In the genomic region with DNA sequence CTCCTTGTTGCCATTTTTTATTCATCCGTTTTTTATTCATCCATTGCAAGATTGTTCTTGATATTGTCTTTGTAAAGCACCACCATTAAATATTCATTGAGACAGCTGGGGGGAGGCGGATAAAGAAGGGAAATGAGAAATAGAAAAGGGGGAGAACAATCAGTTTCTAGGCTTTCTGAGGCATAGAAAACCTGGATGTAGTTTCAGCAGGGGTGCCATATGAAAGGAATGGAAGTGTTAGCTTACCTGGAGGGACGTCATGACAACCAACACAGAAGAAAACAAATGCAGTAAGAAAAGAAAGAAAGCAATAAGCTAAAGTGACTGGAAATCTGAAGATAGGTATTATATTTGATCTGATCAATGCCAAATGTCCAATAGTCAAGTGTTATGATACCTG, we compare ENCODE assay signal across 19 cellular contexts.
DNase-seq lines count a peak whose midpoint lies in the region; ATAC-seq and TF ChIP-seq lines count a peak whose summit lies in the region.
"Had no signal": no experiment of that assay in that cellular context is flagged by ENCODE, and none has a peak within 500 bp of the region (broad histone marks: within the 10 kb centered on the region; RNA-seq: fewer than 3 reads in every experiment).

No MANE protein-coding gene starts in this region.

- POLR2A ChIA-PET in WTC11 (lab: Charles Lee) = no interaction called here

- H3K4me3 Mint-ChIP-seq in GM23338 = no peak overlapping the region
- H3K4me3 Mint-ChIP-seq in WTC11 = no peak overlapping the region
- H3K4me3 Mint-ChIP-seq: CD4-positive, alpha-beta T cell had no signal

- no peaks in the 10 kb centered on the region for H4K20me1 ChIP-seq in GM23338 (replicated peaks; ENCODE audit: insufficient read depth)

- H3K36me3 ChIP-seq in GM23338 (ENCODE audit: insufficient read depth) (no peaks in the 10 kb centered on the region), iPS-18a (ENCODE audit: control insufficient read depth, low read depth, low read length) (no peaks in the 10 kb centered on the region), sigmoid colon (no peaks in the 10 kb centered on the region)

- peak overlapping the region; percentile 53 for H3K9ac ChIP-seq in iPS-18a (ENCODE audit: low read length)

- no peak overlapping the region for H2AFZ ChIP-seq in GM23338

- no peak overlapping the region for H3K27ac ChIP-seq in GM23338 (ENCODE audit: low read depth)
- no peak overlapping the region for H3K27ac ChIP-seq in iPS-18a (ENCODE audit: low read length)
- H3K27ac ChIP-seq in sigmoid colon = no peak overlapping the region
- H3K27ac ChIP-seq: 22Rv1, A549, C4-2B, HL-60 had no signal

- intact Hi-C loops in sigmoid colon (cut with DNase I) = no loop called here

- no peak overlapping the region for H3K4me2 ChIP-seq in GM23338
- H3K4me2 ChIP-seq: A549 had no signal

- 0 out of 2 replicates have a peak, but pooled peaks cover 2% of the 10 kb centered on the region for H3K9me2 ChIP-seq in GM23338 (ENCODE audit: insufficient read depth)

- H3K27me3 ChIP-seq in GM23338 (ENCODE audit: insufficient read depth) (no peaks in the 10 kb centered on the region), iPS-18a (ENCODE audit: control insufficient read depth, insufficient read depth, low read length) (no peaks in the 10 kb centered on the region), sigmoid colon (no peaks in the 10 kb centered on the region)

- 79 to 80% methylated on average over 3 of the region's 3 CpGs for WGBS in sigmoid colon, 2 donors

- no peak for TF ChIP-seq POLR2A in sigmoid colon (IDR thresholded peaks at IDR 0.05)

- TF ChIP-seq CTCF in GM23338 (conservative IDR thresholded peaks at IDR 0.05; ENCODE audit: low read depth in 2 of 2) (no peak), WTC11 (IDR thresholded peaks at IDR 0.05) (no peak), sigmoid colon (IDR thresholded peaks at IDR 0.05) (no peak)

- no peaks in the 10 kb centered on the region for H3K79me2 ChIP-seq in GM23338 (replicated peaks; ENCODE audit: insufficient read depth)

- DNase-seq in NCI-H146 (lab: John Stamatoyannopoulos, UW) (peak; percentile 31), NCI-H146 treated with DMSO at 0.1 percent for 48 hours (lab: John Stamatoyannopoulos, UW; ENCODE audit: unreplicated experiment) (no peak), GM23338 (ENCODE audit: low spot score) (peak; percentile 56), WTC11 (ENCODE audit: low spot score) (no peak), sigmoid colon (no peak), NCI-H510A (lab: John Stamatoyannopoulos, UW) (no peak), putamen (ENCODE audit: low spot score) (no peak)
- DNase-seq: AML-193; Caco-2; CD4-positive, alpha-beta T cell; DMS153; DMS79; GDM1; HCEC 1CT had no signal

- peaks cover 1% of the 10 kb centered on the region; the same call in 1 of the 3 replicates for H3K9me3 Mint-ChIP-seq in GM23338
- H3K9me3 Mint-ChIP-seq in WTC11 = peaks cover 9% of the 10 kb centered on the region
- H3K9me3 Mint-ChIP-seq: CD4-positive, alpha-beta T cell had no signal

- ATAC-seq in GM23338 (peak; percentile 58), WTC11 (peak; percentile 55)
- ATAC-seq: A549 had no signal

- H3K4me3 ChIP-seq in GM23338 (no peak overlapping the region), iPS-18a (ENCODE audit: low read length) (no peak overlapping the region), sigmoid colon (no peak overlapping the region)
- H3K4me3 ChIP-seq: A549 had no signal

- CTCF ChIA-PET in WTC11 (lab: Charles Lee) = interaction anchor here (1.7 kb wide), 1 partner anchor 382 kb away, joined by 7 read pairs; no protein-coding TSS in a partner anchor

- H3K27me3 Mint-ChIP-seq in GM23338 (ENCODE audit: insufficient read depth, low read depth, poor library complexity) (peaks cover 2% of the 10 kb centered on the region), WTC11 (ENCODE audit: low read depth) (no peaks in the 10 kb centered on the region)
- H3K27me3 Mint-ChIP-seq: CD4-positive, alpha-beta T cell had no signal

- peaks cover 24% of the 10 kb centered on the region for H3K4me1 ChIP-seq in GM23338 (ENCODE audit: insufficient read depth)
- H3K4me1 ChIP-seq in iPS-18a (ENCODE audit: control insufficient read depth, low read depth, low read length) = peaks cover 17% of the 10 kb centered on the region
- no peaks in the 10 kb centered on the region for H3K4me1 ChIP-seq in sigmoid colon
- H3K4me1 ChIP-seq: A549, Caco-2 had no signal

- H3K36me3 Mint-ChIP-seq in GM23338 (ENCODE audit: low read depth) = no peaks in the 10 kb centered on the region
- no peaks in the 10 kb centered on the region for H3K36me3 Mint-ChIP-seq in WTC11

- no peaks in the 10 kb centered on the region for H3F3A ChIP-seq in GM23338 (replicated peaks; ENCODE audit: low read depth)

- peaks cover 34% of the 10 kb centered on the region for H3K4me1 Mint-ChIP-seq in GM23338
- peaks cover 40% of the 10 kb centered on the region for H3K4me1 Mint-ChIP-seq in WTC11

- no peaks in the 10 kb centered on the region for H3K9me3 ChIP-seq in iPS-18a (ENCODE audit: control insufficient read depth, low read depth, low read length)
- no peaks in the 10 kb centered on the region for H3K9me3 ChIP-seq in sigmoid colon
- H3K9me3 ChIP-seq: A549, Caco-2 had no signal

- no peak for TF ChIP-seq EP300 in sigmoid colon (IDR thresholded peaks at IDR 0.05)

- H3K27ac Mint-ChIP-seq in GM23338 (peak overlapping the region; percentile 49; the same call in 1 of the 2 replicates), WTC11 (peak overlapping the region; percentile 61; the same call in 1 of the 2 replicates)
- H3K27ac Mint-ChIP-seq: CD4-positive, alpha-beta T cell had no signal

TF ChIP-seq in GM23338, 12 proteins besides CTCF, POLR2A, EP300 and RAD21:
- no peak for TF ChIP-seq NANOG (IDR thresholded peaks at IDR 0.05; ENCODE audit: borderline replicate concordance)
- TF ChIP-seq CREB1 (CRISPR knock-in tag; IDR thresholded peaks at IDR 0.05; ENCODE audit: low read depth) = no peak
- TF ChIP-seq, protein P1, sequence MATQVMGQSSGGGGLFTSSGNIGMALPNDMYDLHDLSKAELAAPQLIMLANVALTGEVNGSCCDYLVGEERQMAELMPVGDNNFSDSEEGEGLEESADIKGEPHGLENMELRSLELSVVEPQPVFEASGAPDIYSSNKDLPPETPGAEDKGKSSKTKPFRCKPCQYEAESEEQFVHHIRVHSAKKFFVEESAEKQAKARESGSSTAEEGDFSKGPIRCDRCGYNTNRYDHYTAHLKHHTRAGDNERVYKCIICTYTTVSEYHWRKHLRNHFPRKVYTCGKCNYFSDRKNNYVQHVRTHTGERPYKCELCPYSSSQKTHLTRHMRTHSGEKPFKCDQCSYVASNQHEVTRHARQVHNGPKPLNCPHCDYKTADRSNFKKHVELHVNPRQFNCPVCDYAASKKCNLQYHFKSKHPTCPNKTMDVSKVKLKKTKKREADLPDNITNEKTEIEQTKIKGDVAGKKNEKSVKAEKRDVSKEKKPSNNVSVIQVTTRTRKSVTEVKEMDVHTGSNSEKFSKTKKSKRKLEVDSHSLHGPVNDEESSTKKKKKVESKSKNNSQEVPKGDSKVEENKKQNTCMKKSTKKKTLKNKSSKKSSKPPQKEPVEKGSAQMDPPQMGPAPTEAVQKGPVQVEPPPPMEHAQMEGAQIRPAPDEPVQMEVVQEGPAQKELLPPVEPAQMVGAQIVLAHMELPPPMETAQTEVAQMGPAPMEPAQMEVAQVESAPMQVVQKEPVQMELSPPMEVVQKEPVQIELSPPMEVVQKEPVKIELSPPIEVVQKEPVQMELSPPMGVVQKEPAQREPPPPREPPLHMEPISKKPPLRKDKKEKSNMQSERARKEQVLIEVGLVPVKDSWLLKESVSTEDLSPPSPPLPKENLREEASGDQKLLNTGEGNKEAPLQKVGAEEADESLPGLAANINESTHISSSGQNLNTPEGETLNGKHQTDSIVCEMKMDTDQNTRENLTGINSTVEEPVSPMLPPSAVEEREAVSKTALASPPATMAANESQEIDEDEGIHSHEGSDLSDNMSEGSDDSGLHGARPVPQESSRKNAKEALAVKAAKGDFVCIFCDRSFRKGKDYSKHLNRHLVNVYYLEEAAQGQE (IDR thresholded peaks at IDR 0.05; ENCODE audit: unreplicated experiment) = no peak
- no peak for TF ChIP-seq EZH2phosphoT487 (IDR thresholded peaks at IDR 0.05; ENCODE audit: unreplicated experiment)
- no peak for TF ChIP-seq EZH2 (IDR thresholded peaks at IDR 0.05; ENCODE audit: low read depth, unreplicated experiment)
TF ChIP-seq in GM23338: peak in this region for 0.

TF ChIP-seq in WTC11, 78 proteins besides CTCF, POLR2A, EP300 and RAD21 (continues in another document):
- TF ChIP-seq, protein P2, sequence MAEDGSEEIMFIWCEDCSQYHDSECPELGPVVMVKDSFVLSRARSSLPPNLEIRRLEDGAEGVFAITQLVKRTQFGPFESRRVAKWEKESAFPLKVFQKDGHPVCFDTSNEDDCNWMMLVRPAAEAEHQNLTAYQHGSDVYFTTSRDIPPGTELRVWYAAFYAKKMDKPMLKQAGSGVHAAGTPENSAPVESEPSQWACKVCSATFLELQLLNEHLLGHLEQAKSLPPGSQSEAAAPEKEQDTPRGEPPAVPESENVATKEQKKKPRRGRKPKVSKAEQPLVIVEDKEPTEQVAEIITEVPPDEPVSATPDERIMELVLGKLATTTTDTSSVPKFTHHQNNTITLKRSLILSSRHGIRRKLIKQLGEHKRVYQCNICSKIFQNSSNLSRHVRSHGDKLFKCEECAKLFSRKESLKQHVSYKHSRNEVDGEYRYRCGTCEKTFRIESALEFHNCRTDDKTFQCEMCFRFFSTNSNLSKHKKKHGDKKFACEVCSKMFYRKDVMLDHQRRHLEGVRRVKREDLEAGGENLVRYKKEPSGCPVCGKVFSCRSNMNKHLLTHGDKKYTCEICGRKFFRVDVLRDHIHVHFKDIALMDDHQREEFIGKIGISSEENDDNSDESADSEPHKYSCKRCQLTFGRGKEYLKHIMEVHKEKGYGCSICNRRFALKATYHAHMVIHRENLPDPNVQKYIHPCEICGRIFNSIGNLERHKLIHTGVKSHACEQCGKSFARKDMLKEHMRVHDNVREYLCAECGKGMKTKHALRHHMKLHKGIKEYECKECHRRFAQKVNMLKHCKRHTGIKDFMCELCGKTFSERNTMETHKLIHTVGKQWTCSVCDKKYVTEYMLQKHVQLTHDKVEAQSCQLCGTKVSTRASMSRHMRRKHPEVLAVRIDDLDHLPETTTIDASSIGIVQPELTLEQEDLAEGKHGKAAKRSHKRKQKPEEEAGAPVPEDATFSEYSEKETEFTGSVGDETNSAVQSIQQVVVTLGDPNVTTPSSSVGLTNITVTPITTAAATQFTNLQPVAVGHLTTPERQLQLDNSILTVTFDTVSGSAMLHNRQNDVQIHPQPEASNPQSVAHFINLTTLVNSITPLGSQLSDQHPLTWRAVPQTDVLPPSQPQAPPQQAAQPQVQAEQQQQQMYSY (CRISPR knock-in tag; IDR thresholded peaks at IDR 0.05) = peak; percentile 69

Comparison
In these comparisons a context has a peak if more than half of its experiments do, and no peak if none do; other contexts are left out.
1. DNase-seq: peak in NCI-H146 (single experiment) and GM23338 (single experiment); none in NCI-H146 treated with DMSO at 0.1 percent for 48 hours (single experiment), WTC11 (single experiment), sigmoid colon (single experiment), NCI-H510A (single experiment) and putamen (single experiment).